8 cellular contexts compared by ENCODE assay signal in genomic region chr2:235639387-235639786, GRCh38.
A peak's percentile ranks its signal among the peaks of the same experiment; 100 is the strongest.
DNase-seq lines count a peak whose midpoint lies in the region; ATAC-seq, FAIRE-seq and TF ChIP-seq lines count a peak whose summit lies in the region.

No MANE protein-coding gene starts in this region.

- in situ Hi-C loops in gastrocnemius medialis (cut with MboI; ENCODE audit: low sequenced_read_pairs in 4 of 4): no loop called here

- H3K27me3 ChIP-seq in heart right ventricle: no peaks in the 10 kb centered on the region
- no peaks in the 10 kb centered on the region for H3K27me3 ChIP-seq in gastrocnemius medialis
- H3K27me3 ChIP-seq in MM.1S (replicated peaks; ENCODE audit: insufficient read depth, low read length): no peaks in the 10 kb centered on the region

- H3K9me3 Mint-ChIP-seq in activated T-helper 17 cell treated with anti-CD3 and anti-CD28 coated beads, Interleukin-2, amount 50 U/mL, for 72 hours: no peaks in the 10 kb centered on the region

- peak; percentile 12 to 51 for TF ChIP-seq POLR2A in gastrocnemius medialis (IDR thresholded peaks at IDR 0.05)

- no peak overlapping the region for H3K9ac ChIP-seq in MM.1S (ENCODE audit: low read length)

- TF ChIP-seq CTCF in heart right ventricle (IDR thresholded peaks at IDR 0.05) (no peak), gastrocnemius medialis (IDR thresholded peaks at IDR 0.05 in 4 of 5, conservative IDR thresholded peaks at IDR 0.05 in 1 of 5) (no peak), MM.1S (IDR thresholded peaks at IDR 0.05; ENCODE audit: low read length) (no peak)

- H3K36me3 ChIP-seq in heart right ventricle (no peaks in the 10 kb centered on the region), gastrocnemius medialis (no peaks in the 10 kb centered on the region), MM.1S (replicated peaks; ENCODE audit: insufficient read depth, low read length) (no peaks in the 10 kb centered on the region)

- peaks cover 24% of the 10 kb centered on the region for H3K27me3 Mint-ChIP-seq in activated T-helper 17 cell treated with anti-CD3 and anti-CD28 coated beads, Interleukin-2, amount 50 U/mL, for 72 hours

- no peaks in the 10 kb centered on the region for H3K9me3 ChIP-seq in heart right ventricle
- H3K9me3 ChIP-seq in gastrocnemius medialis: no peaks in the 10 kb centered on the region
- no peaks in the 10 kb centered on the region for H3K9me3 ChIP-seq in MM.1S (replicated peaks; ENCODE audit: insufficient read depth, low read length)

- H2AFZ ChIP-seq in MM.1S (ENCODE audit: low read length): no peak overlapping the region

- H3K79me2 ChIP-seq in MM.1S (ENCODE audit: low read length): peaks cover 93% of the 10 kb centered on the region

- peak overlapping the region; percentile 13 for H3K4me3 Mint-ChIP-seq in activated T-helper 17 cell treated with anti-CD3 and anti-CD28 coated beads, Interleukin-2, amount 50 U/mL, for 72 hours

- no peak overlapping the region for H3K4me2 ChIP-seq in MM.1S (ENCODE audit: low read depth, low read length)

- H3F3A ChIP-seq in MM.1S (ENCODE audit: insufficient read depth, low read length): no peaks in the 10 kb centered on the region

- WGBS in heart right ventricle, 2 donors: 49 to 54% methylated on average over 10 of the region's 10 CpGs

- no peaks in the 10 kb centered on the region for H3K9me2 ChIP-seq in MM.1S (replicated peaks; ENCODE audit: insufficient read depth, low read length)

- H3K27ac Mint-ChIP-seq in activated T-helper 17 cell treated with anti-CD3 and anti-CD28 coated beads, Interleukin-2, amount 50 U/mL, for 72 hours: no peak overlapping the region

- peak; percentile 58 for ATAC-seq in activated T-helper 17 cell treated with anti-CD3 and anti-CD28 coated beads, Interleukin-2, amount 50 U/mL, for 72 hours (replicated peaks)
- ATAC-seq in heart right ventricle (peak; percentile 80 to 91 (median 85)), gastrocnemius medialis (peak; percentile 91 to 92), GM18868 (IDR thresholded peaks at IDR 0.05; ENCODE audit: unreplicated experiment) (no peak)

- no peaks in the 10 kb centered on the region; the same call in 1 of the 2 replicates for H4K20me1 ChIP-seq in MM.1S (ENCODE audit: insufficient read depth, low read length)

- H3K27ac ChIP-seq in heart right ventricle: peak overlapping the region; percentile 14 to 80 (median 74)
- peak overlapping the region; percentile 52 to 70 (median 68) for H3K27ac ChIP-seq in gastrocnemius medialis
- no peak overlapping the region for H3K27ac ChIP-seq in MM.1S (ENCODE audit: low read length)

- H3K36me3 Mint-ChIP-seq in activated T-helper 17 cell treated with anti-CD3 and anti-CD28 coated beads, Interleukin-2, amount 50 U/mL, for 72 hours (ENCODE audit: low read depth): no peaks in the 10 kb centered on the region

- H3K4me1 ChIP-seq in heart right ventricle (peaks cover 17 to 64% (median 46%) of the 10 kb centered on the region in 9 donors), gastrocnemius medialis (peaks cover 32 to 35% of the 10 kb centered on the region in 2 donors), MM.1S (ENCODE audit: low read length) (no peaks in the 10 kb centered on the region)

- intact Hi-C loops in heart right ventricle (cut with DNase I) (no loop called here), gastrocnemius medialis (cut with DNase I; ENCODE audit: low total_unique reads) (no loop called here)

- FAIRE-seq in HTR-8/SVneo (lab: Jason Lieb, UNC): no peak

- H3K4me1 Mint-ChIP-seq in activated T-helper 17 cell treated with anti-CD3 and anti-CD28 coated beads, Interleukin-2, amount 50 U/mL, for 72 hours: peaks cover 6% of the 10 kb centered on the region

- DNase-seq in GM04503 (ENCODE audit: low read depth) (peak; percentile 92), heart right ventricle (peak; percentile 45 to 82), gastrocnemius medialis (peak; percentile 59 to 79), HTR-8/SVneo (ENCODE audit: insufficient read length, low spot score) (no peak), MM.1S (no peak), DMS114 treated with DMSO at 0.1 percent for 48 hours (lab: John Stamatoyannopoulos, UW; ENCODE audit: unreplicated experiment) (no peak)

- no peak overlapping the region for H3K4me3 ChIP-seq in heart right ventricle
- no peak overlapping the region for H3K4me3 ChIP-seq in gastrocnemius medialis
- H3K4me3 ChIP-seq in MM.1S (ENCODE audit: low read length): no peak overlapping the region

Comparison
In these comparisons a context has a peak if more than half of its experiments do, and no peak if none do; other contexts are left out.
1. DNase-seq: peak in GM04503 (single experiment), heart right ventricle (2 of 2) and gastrocnemius medialis (2 of 2); none in HTR-8/SVneo (single experiment), MM.1S (single experiment) and DMS114 treated with DMSO at 0.1 percent for 48 hours (single experiment).